In the genomic region with DNA sequence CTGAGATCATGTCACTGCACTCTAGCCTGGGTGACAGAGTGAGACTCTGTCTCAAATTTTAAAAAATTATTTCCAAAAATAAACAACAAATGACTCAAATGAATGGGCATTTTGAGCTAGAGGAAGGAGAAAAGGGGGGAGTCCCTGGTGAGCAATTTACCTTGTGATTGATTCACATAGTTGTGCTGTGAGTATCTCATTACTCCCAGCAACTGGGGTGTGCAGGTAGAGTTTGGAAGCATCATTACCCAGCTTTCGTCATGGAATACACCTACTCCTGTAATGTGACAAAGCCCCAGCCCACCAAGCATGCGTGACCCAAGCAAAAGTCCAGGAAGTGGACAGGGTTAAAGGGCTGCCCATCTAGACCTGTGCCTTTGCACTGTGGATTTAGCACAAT, we compare ENCODE assay signal across 21 cellular contexts. TPM values are rescaled to one million over a fixed set of nuclear protein-coding genes. Genes with fewer than 3 reads are reported as not detected.
DNase-seq lines count a peak whose midpoint lies in the region; ATAC-seq and TF ChIP-seq lines count a peak whose summit lies in the region.
"Had no signal": no experiment of that assay in that cellular context is flagged by ENCODE, and none has a peak within 500 bp of the region (broad histone marks: within the 10 kb centered on the region; RNA-seq: fewer than 3 reads in every experiment).

No MANE protein-coding gene starts in this region.

- POLR2A ChIA-PET in GM10248 (lab: Yijun Ruan, JAX), result no interaction called here

- H3K27ac ChIP-seq in BLaER1 treated with 17β-estradiol and CSF1 and Interleukin-3, amounts not matched to agents 10 nM and 100 nM, result no peak overlapping the region
- peak overlapping the region; percentile 60 for H3K27ac ChIP-seq in foreskin keratinocyte
- H3K27ac ChIP-seq: VCaP had no signal

- H3K4me2 ChIP-seq in BLaER1 treated with 17β-estradiol and CSF1 and Interleukin-3, amounts not matched to agents 10 nM and 100 nM, result peak overlapping the region; percentile 1 to 48 (median 23); a peak in 14 of 22 replicates

- H3K4me1 ChIP-seq in BLaER1 treated with 17β-estradiol and CSF1 and Interleukin-3, amounts not matched to agents 10 nM and 100 nM, result peaks cover 7 to 18% (median 13%) of the 10 kb centered on the region in 10 experiments; a peak in 19 of 20 replicates
- H3K4me1 ChIP-seq in foreskin keratinocyte, result no peaks in the 10 kb centered on the region

- no peak for TF ChIP-seq CTCF in GM10248 (IDR thresholded peaks at IDR 0.05; ENCODE audit: control extremely low read depth, extremely low read depth, low read depth, missing control alignments)
- TF ChIP-seq CTCF in foreskin keratinocyte (conservative IDR thresholded peaks at IDR 0.05), result no peak

- H3K9me3 ChIP-seq in BLaER1 treated with 17β-estradiol and CSF1 and Interleukin-3, amounts not matched to agents 10 nM and 100 nM (replicated peaks in 1 of 11), result peaks cover 0 to 11% (median 0%) of the 10 kb centered on the region in 11 experiments; a peak in 5 of 22 replicates
- H3K9me3 ChIP-seq: mucosa of descending colon had no signal

- no peak overlapping the region for H3K4me3 ChIP-seq in BLaER1 treated with 17β-estradiol and CSF1 and Interleukin-3, amounts not matched to agents 10 nM and 100 nM
- H3K4me3 ChIP-seq: mucosa of descending colon, skin epidermis had no signal

- no peaks in the 10 kb centered on the region for H3K36me3 ChIP-seq in BLaER1 treated with 17β-estradiol and CSF1 and Interleukin-3, amounts not matched to agents 10 nM and 100 nM

- H4K20me1 ChIP-seq in BLaER1 treated with 17β-estradiol and CSF1 and Interleukin-3, amounts not matched to agents 10 nM and 100 nM, result no peaks in the 10 kb centered on the region

- no peak overlapping the region for H3K9ac ChIP-seq in BLaER1 treated with 17β-estradiol and CSF1 and Interleukin-3, amounts not matched to agents 10 nM and 100 nM

- H3K27me3 ChIP-seq in BLaER1 treated with 17β-estradiol and CSF1 and Interleukin-3, amounts not matched to agents 10 nM and 100 nM, result no peaks in the 10 kb centered on the region
- H3K27me3 ChIP-seq in foreskin keratinocyte, result no peaks in the 10 kb centered on the region

- DNase-seq in GM10248 (ENCODE audit: extremely low spot score) (peak; percentile 41), NCI-H226 (peak; percentile 49), foreskin keratinocyte (peak; percentile 63 to 91), iPS-NIHi11 (ENCODE audit: low spot score) (no peak)
- DNase-seq: activated CD8-positive, alpha-beta memory T cell treated with anti-CD3 and anti-CD28 coated beads, Interleukin-2, amount 50 U/mL, for 4 hours; DMS53; head of caudate nucleus; mucosa of descending colon; NCI-H187 treated with DMSO at 0.1 percent for 48 hours; NCI-H524 treated with DMSO at 0.1 percent for 48 hours had no signal

- CTCF ChIA-PET in GM10248 (lab: Yijun Ruan, JAX), result interaction anchor here (1.0 to 1.5 kb wide), 5 partner anchors 16 to 176 kb away, joined by 3 to 10 read pairs (median 4); no protein-coding TSS in a partner anchor

- ATAC-seq in foreskin keratinocyte (peak; percentile 91), HG03565 (IDR thresholded peaks at IDR 0.05; ENCODE audit: unreplicated experiment) (no peak), HG02759 (IDR thresholded peaks at IDR 0.05; ENCODE audit: unreplicated experiment) (no peak), HG03135 (IDR thresholded peaks at IDR 0.05; ENCODE audit: unreplicated experiment) (no peak)
- ATAC-seq: mucosa of descending colon had no signal

RNA-seq across cellular contexts. Expression of gene MUC22, which starts 6.0 kb away (rescaled TPM):
- not detected in 2 replicates for total RNA-seq in foreskin keratinocyte
- polyA plus RNA-seq in foreskin keratinocyte, result not detected in 2 replicates
- total RNA-seq: endothelial cell of umbilical vein, mucosa of descending colon, omental fat pad had no signal
- polyA plus RNA-seq: adipose tissue, BJ, endothelial cell of umbilical vein, keratinocyte had no signal

RNA-seq across cellular contexts. Expression of gene MUC21, which starts 20.8 kb away (rescaled TPM):
- total RNA-seq in foreskin keratinocyte, result not detected in 2 replicates
- not detected in 2 replicates for polyA plus RNA-seq in foreskin keratinocyte
- total RNA-seq: endothelial cell of umbilical vein, omental fat pad had no signal
- polyA plus RNA-seq: BJ, endothelial cell of umbilical vein, keratinocyte had no signal
